ENCODE assay signal across 24 cellular contexts in the genomic region with DNA sequence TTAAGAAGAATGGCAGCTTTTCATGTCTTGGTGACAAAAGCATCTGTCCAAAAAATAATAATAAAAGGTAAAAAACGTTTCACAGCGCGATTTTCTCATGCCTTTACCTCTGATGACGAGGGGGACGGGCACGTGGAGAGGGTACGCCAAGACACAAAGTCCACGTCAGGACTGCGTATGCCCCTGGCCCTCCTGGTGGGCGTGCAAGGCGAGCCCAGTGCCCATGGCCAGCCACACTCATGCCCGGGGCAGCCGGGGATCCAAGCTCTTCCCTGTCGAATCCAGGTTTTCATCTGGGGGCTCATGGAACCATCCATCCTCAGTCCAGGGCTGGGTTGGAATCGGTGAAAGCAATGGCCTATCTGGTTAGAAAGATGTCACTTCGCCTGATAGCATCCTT.
"Had no signal": no experiment of that assay in that cellular context is flagged by ENCODE, and none has a peak within 500 bp of the region (broad histone marks: within the 10 kb centered on the region; RNA-seq: fewer than 3 reads in every experiment).

No MANE protein-coding gene starts in this region.

- H3K9me3 Mint-ChIP-seq: activated CD4-positive, alpha-beta memory T cell treated with anti-CD3 and anti-CD28 coated beads for 36 hours; activated CD4-positive, alpha-beta T cell treated with anti-CD3 and anti-CD28 coated beads, Interleukin-2, amount 10 ng/mL, durations not matched to agents 7 days and 5 days; activated T-helper 2 cell treated with anti-CD3 and anti-CD28 coated beads, Interferon-gamma antibody, Interleukin-2, Interleukin-4, amounts not matched to agents 10 μg/mL and 5 μg/mL and 100 μg/mL, durations not matched to agents 14 hours and 24 hours and 36 hours had no signal

- H3K9me3 ChIP-seq: MG63 had no signal

- H3K27me3 Mint-ChIP-seq: activated CD4-positive, alpha-beta memory T cell treated with anti-CD3 and anti-CD28 coated beads for 36 hours; activated CD4-positive, alpha-beta T cell treated with anti-CD3 and anti-CD28 coated beads, Interleukin-2, amount 10 ng/mL, durations not matched to agents 7 days and 5 days; activated naive CD8-positive, alpha-beta T cell had no signal

- H3K27me3 ChIP-seq: brain microvascular endothelial cell, cardiac muscle cell, MG63 had no signal

- DNase-seq: activated CD4-positive, alpha-beta memory T cell treated with anti-CD3 and anti-CD28 coated beads for 36 hours; activated CD4-positive, alpha-beta T cell treated with anti-CD3 and anti-CD28 coated beads, Interleukin-2, amount 10 ng/mL, durations not matched to agents 7 days and 5 days; activated CD4-positive, CD25-positive, alpha-beta regulatory T cell; activated CD8-positive, alpha-beta memory T cell treated with anti-CD3 and anti-CD28 coated beads for 24 hours; activated gamma-delta T cell treated with Interleukin-2 at 50 U/mL for 16 hours; activated T-cell treated with anti-CD3 and anti-CD28 coated beads, Interleukin-2, amount 50 U/mL, for 48 hours; amygdala; MG63; NCI-H1105; NCI-H1436; NCI-H1694 treated with DMSO at 0.1 percent for 48 hours; NCI-H2029 treated with DMSO at 0.1 percent for 48 hours; NCI-H510A treated with DMSO at 0.1 percent for 48 hours; NCI-H69; NK-92 treated with Interleukin-12 subunit alpha and Interleukin-12 subunit beta, amount 100 ng/mL, for 24 hours; SIG-M5; T-helper 2 cell; T1000 had no signal

- H3K27ac Mint-ChIP-seq: activated CD4-positive, alpha-beta memory T cell treated with anti-CD3 and anti-CD28 coated beads for 36 hours; activated CD4-positive, alpha-beta T cell treated with anti-CD3 and anti-CD28 coated beads, Interleukin-2, amount 10 ng/mL, durations not matched to agents 7 days and 5 days; activated naive CD8-positive, alpha-beta T cell; activated T-helper 2 cell treated with anti-CD3 and anti-CD28 coated beads, Interferon-gamma antibody, Interleukin-2, Interleukin-4, amounts not matched to agents 10 μg/mL and 5 μg/mL and 100 μg/mL, durations not matched to agents 14 hours and 24 hours and 36 hours had no signal

- H3K4me3 Mint-ChIP-seq: activated CD4-positive, alpha-beta memory T cell treated with anti-CD3 and anti-CD28 coated beads for 36 hours; activated CD4-positive, alpha-beta T cell treated with anti-CD3 and anti-CD28 coated beads, Interleukin-2, amount 10 ng/mL, durations not matched to agents 7 days and 5 days; activated naive CD8-positive, alpha-beta T cell had no signal

- FAIRE-seq: RCC 7860 had no signal

- H3K27ac ChIP-seq: cardiac muscle cell, VCaP had no signal

- H3K4me3 ChIP-seq: cardiac muscle cell, MG63 had no signal

- H3K36me3 Mint-ChIP-seq: activated naive CD8-positive, alpha-beta T cell had no signal
